Comparison of ENCODE assay signal across 8 cellular contexts in the genomic region with DNA sequence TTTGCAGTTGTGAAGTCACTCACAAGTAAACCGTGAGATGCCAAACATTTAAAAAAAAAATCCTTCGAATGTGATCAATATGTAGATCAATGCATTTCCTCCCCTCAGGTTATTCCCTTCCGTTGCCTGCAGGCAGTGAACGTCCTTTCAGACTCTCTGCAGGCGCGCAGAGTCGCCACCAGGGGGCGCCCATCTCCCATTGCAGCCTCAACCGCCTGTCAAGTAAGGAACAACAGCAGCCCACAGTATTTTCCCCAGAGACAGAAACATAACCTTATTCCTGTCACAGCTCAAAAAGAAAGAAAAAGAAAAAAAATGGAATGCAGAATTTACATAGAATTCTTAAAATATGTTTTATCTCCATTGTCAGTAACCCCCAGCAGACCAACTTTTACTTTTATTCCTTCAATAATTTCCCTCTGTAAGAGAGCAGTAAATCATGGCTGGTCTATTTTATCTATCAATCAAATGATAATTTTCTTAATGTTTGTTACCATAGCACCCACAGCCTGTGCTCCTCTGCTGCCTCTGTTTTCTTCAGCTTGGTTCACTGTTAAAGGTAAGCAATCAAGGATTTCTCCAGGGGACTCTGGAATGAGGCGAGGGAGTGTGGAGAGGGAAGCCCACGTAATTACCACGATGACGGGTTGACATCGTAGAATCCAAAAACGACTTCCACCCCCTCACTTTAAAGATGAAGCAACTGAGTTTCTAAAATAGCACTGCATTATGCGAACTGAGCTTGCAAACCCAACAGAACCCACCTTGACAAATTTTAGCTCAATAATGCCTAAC.
DNase-seq lines count a peak whose midpoint lies in the region; ATAC-seq and TF ChIP-seq lines count a peak whose summit lies in the region.

No MANE protein-coding gene starts in this region.

- no peaks in the 10 kb centered on the region for H3K4me1 Mint-ChIP-seq in CD4-positive, alpha-beta T cell (ENCODE audit: low read depth)
- H3K4me1 Mint-ChIP-seq in activated CD4-positive, alpha-beta memory T cell treated with anti-CD3 and anti-CD28 coated beads, Interleukin-2, amount 10 ng/mL, durations not matched to agents 7 days and 5 days: no peaks in the 10 kb centered on the region
- peaks cover 3% of the 10 kb centered on the region for H3K4me1 Mint-ChIP-seq in endodermal cell

- 40 to 44% methylated on average over 5 to 16 of the region's 16 CpGs for WGBS in endodermal cell (ENCODE audit: insufficient coverage in 1 of 2, insufficient read length in 1 of 2), 2 experiments

- H3K36me3 Mint-ChIP-seq in CD4-positive, alpha-beta T cell (ENCODE audit: low read depth): no peaks in the 10 kb centered on the region
- H3K36me3 Mint-ChIP-seq in activated CD4-positive, alpha-beta memory T cell treated with anti-CD3 and anti-CD28 coated beads, Interleukin-2, amount 10 ng/mL, durations not matched to agents 7 days and 5 days (ENCODE audit: low read depth): no peaks in the 10 kb centered on the region
- no peaks in the 10 kb centered on the region for H3K36me3 Mint-ChIP-seq in endodermal cell (ENCODE audit: low read depth)

- H3K9ac ChIP-seq in endodermal cell (ENCODE audit: extremely low read depth, low read length, poor library complexity, severe bottlenecking): no peak overlapping the region

- H3K4me1 ChIP-seq in endodermal cell (ENCODE audit: control insufficient read depth, insufficient read depth, low read length) (no peaks in the 10 kb centered on the region), mucosa of descending colon (ENCODE audit: low read depth) (peaks cover 4% of the 10 kb centered on the region)

- H3K4me3 ChIP-seq in endodermal cell (ENCODE audit: low read length) (no peak overlapping the region), mucosa of descending colon (no peak overlapping the region)

- no peak overlapping the region for H3K27ac ChIP-seq in CD4-positive, alpha-beta T cell (ENCODE audit: low read depth, low read length)
- no peak overlapping the region for H3K27ac ChIP-seq in endodermal cell (ENCODE audit: low read depth, low read length)

- H3K36me3 ChIP-seq in endodermal cell (ENCODE audit: control insufficient read depth, insufficient read depth, low read length) (no peaks in the 10 kb centered on the region), mucosa of descending colon (ENCODE audit: low read depth) (no peaks in the 10 kb centered on the region)

- CTCF ChIA-PET in CD4-positive, alpha-beta T cell (lab: Charles Lee): interaction anchor here (0.6 to 0.9 kb wide), 2 partner anchors 10 to 953 kb away, joined by 3 read pairs; no protein-coding TSS in a partner anchor
- CTCF ChIA-PET in activated CD4-positive, alpha-beta memory T cell treated with anti-CD3 and anti-CD28 coated beads, Interleukin-2, amount 10 ng/mL, durations not matched to agents 7 days and 5 days (lab: Charles Lee): interaction anchor here (1.2 kb wide), 1 partner anchor 950 kb away, joined by 4 read pairs; no protein-coding TSS in a partner anchor

- H3K4me3 Mint-ChIP-seq in CD4-positive, alpha-beta T cell: no peak overlapping the region
- H3K4me3 Mint-ChIP-seq in activated CD4-positive, alpha-beta memory T cell treated with anti-CD3 and anti-CD28 coated beads, Interleukin-2, amount 10 ng/mL, durations not matched to agents 7 days and 5 days: no peak overlapping the region
- no peak overlapping the region for H3K4me3 Mint-ChIP-seq in endodermal cell

- H3K27me3 ChIP-seq in CD4-positive, alpha-beta T cell (ENCODE audit: control insufficient read depth, insufficient read depth, low read length): no peaks in the 10 kb centered on the region
- H3K27me3 ChIP-seq in endodermal cell (ENCODE audit: control insufficient read depth, insufficient read depth, low read length, poor library complexity, severe bottlenecking): no peaks in the 10 kb centered on the region

- no peak overlapping the region for H3K27ac Mint-ChIP-seq in CD4-positive, alpha-beta T cell
- no peak overlapping the region for H3K27ac Mint-ChIP-seq in activated CD4-positive, alpha-beta memory T cell treated with anti-CD3 and anti-CD28 coated beads, Interleukin-2, amount 10 ng/mL, durations not matched to agents 7 days and 5 days
- H3K27ac Mint-ChIP-seq in endodermal cell: no peak overlapping the region

- H3K9me3 ChIP-seq in CD4-positive, alpha-beta T cell (ENCODE audit: control insufficient read depth, low read length): no peaks in the 10 kb centered on the region
- H3K9me3 ChIP-seq in endodermal cell (ENCODE audit: control insufficient read depth, low read length) (no peaks in the 10 kb centered on the region), mucosa of descending colon (no peaks in the 10 kb centered on the region)

- peak; percentile 14 to 60 (median 36) for DNase-seq in CD4-positive, alpha-beta T cell
- DNase-seq in NCI-H2227 treated with DMSO at 0.1 percent for 48 hours (lab: John Stamatoyannopoulos, UW): peak; percentile 45
- peak; percentile 60 for DNase-seq in activated CD4-positive, alpha-beta memory T cell treated with anti-CD3 and anti-CD28 coated beads, Interleukin-2, amount 10 ng/mL, durations not matched to agents 7 days and 5 days
- DNase-seq in endodermal cell: peak; percentile 92
- peak in 2 of 3 donors; percentile 66 to 74 for DNase-seq in mucosa of descending colon
- peak; percentile 13 to 26 for DNase-seq in stimulated activated CD8-positive, alpha-beta memory T cell treated with anti-CD3 and anti-CD28 coated beads, Interleukin-7, amount 100 ng/mL, for 4 hours (ENCODE audit: low read depth in 2 of 2)

- H3K9me3 Mint-ChIP-seq in CD4-positive, alpha-beta T cell: no peaks in the 10 kb centered on the region
- H3K9me3 Mint-ChIP-seq in activated CD4-positive, alpha-beta memory T cell treated with anti-CD3 and anti-CD28 coated beads, Interleukin-2, amount 10 ng/mL, durations not matched to agents 7 days and 5 days: no peaks in the 10 kb centered on the region
- H3K9me3 Mint-ChIP-seq in endodermal cell: no peaks in the 10 kb centered on the region

- POLR2A ChIA-PET in CD4-positive, alpha-beta T cell (lab: Charles Lee): no interaction called here
- POLR2A ChIA-PET in activated CD4-positive, alpha-beta memory T cell treated with anti-CD3 and anti-CD28 coated beads, Interleukin-2, amount 10 ng/mL, durations not matched to agents 7 days and 5 days (lab: Charles Lee): no interaction called here

- ATAC-seq in CD4-positive, alpha-beta T cell (ENCODE audit: poor library complexity): peak; percentile 49
- peak; percentile 93 for ATAC-seq in GM19043 (IDR thresholded peaks at IDR 0.05; ENCODE audit: low read depth, unreplicated experiment)
- peak; percentile 95 for ATAC-seq in HG03139 (IDR thresholded peaks at IDR 0.05; ENCODE audit: unreplicated experiment)
- ATAC-seq in mucosa of descending colon: peak; percentile 87

- peaks cover 5% of the 10 kb centered on the region for H3K27me3 Mint-ChIP-seq in CD4-positive, alpha-beta T cell
- H3K27me3 Mint-ChIP-seq in activated CD4-positive, alpha-beta memory T cell treated with anti-CD3 and anti-CD28 coated beads, Interleukin-2, amount 10 ng/mL, durations not matched to agents 7 days and 5 days: no peaks in the 10 kb centered on the region
- H3K27me3 Mint-ChIP-seq in endodermal cell (ENCODE audit: insufficient read depth): peaks cover 15% of the 10 kb centered on the region

- intact Hi-C loops in CD4-positive, alpha-beta T cell (cut with DNase I, micrococcal nuclease): loop anchor here (1.0 to 5.0 kb wide), 2 partner anchors 950 to 1692 kb away; no protein-coding TSS in a partner anchor
- intact Hi-C loops in mucosa of descending colon (cut with DNase I, micrococcal nuclease): no loop called here

- peak; percentile 95 for TF ChIP-seq CTCF in CD4-positive, alpha-beta T cell (IDR thresholded peaks at IDR 0.05)
- peak; percentile 99 for TF ChIP-seq CTCF in endodermal cell (conservative IDR thresholded peaks at IDR 0.05)
- peak; percentile 97 for TF ChIP-seq CTCF in mucosa of descending colon (IDR thresholded peaks at IDR 0.05)

Comparison
In these comparisons a context has a peak if more than half of its experiments do, and no peak if none do; other contexts are left out.
1. DNase-seq: peak in every context shown above with its lines; median percentile 92 in endodermal cell; 70 in mucosa of descending colon; 60 in activated CD4-positive, alpha-beta memory T cell treated with anti-CD3 and anti-CD28 coated beads, Interleukin-2, amount 10 ng/mL, durations not matched to agents 7 days and 5 days; 45 in NCI-H2227 treated with DMSO at 0.1 percent for 48 hours; 36 in CD4-positive, alpha-beta T cell; 20 in stimulated activated CD8-positive, alpha-beta memory T cell treated with anti-CD3 and anti-CD28 coated beads, Interleukin-7, amount 100 ng/mL, for 4 hours.
2. intact Hi-C loops: an anchor here in CD4-positive, alpha-beta T cell (1.0 to 5.0 kb wide); none called in mucosa of descending colon.